In genomic region chr7:75650062-75650461, GRCh38 we compare ENCODE assay signal across 11 cellular contexts.
DNase-seq lines count a peak whose midpoint lies in the region; TF ChIP-seq lines count a peak whose summit lies in the region.
"Had no signal": no experiment of that assay in that cellular context is flagged by ENCODE, and none has a peak within 500 bp of the region (broad histone marks: within the 10 kb centered on the region; RNA-seq: fewer than 3 reads in every experiment).

No MANE protein-coding gene starts in this region.

- H3K4me3 Mint-ChIP-seq in brain (no peak overlapping the region), CD14-positive monocyte (no peak overlapping the region)
- H3K4me3 Mint-ChIP-seq in activated naive CD4-positive, alpha-beta T cell treated with anti-CD3 and anti-CD28 coated beads, Interleukin-2, amount 10 ng/mL, durations not matched to agents 7 days and 5 days, result no peak overlapping the region
- H3K4me3 Mint-ChIP-seq: activated naive CD8-positive, alpha-beta T cell treated with anti-CD3 and anti-CD28 coated beads, Interleukin-2, amount 10 ng/mL, durations not matched to agents 7 days and 5 days had no signal

- WGBS in liver, result 33% methylated on average over 7 of the region's 7 CpGs

- TF ChIP-seq CTCF in brain (conservative IDR thresholded peaks at IDR 0.05) (no peak), liver (IDR thresholded peaks at IDR 0.05; ENCODE audit: low read depth, low read length, missing input control) (peak; percentile 24), CD14-positive monocyte (IDR thresholded peaks at IDR 0.05) (no peak)

- intact Hi-C loops in CD14-positive monocyte (cut with micrococcal nuclease), result no loop called here

- H3K27ac ChIP-seq in liver (ENCODE audit: low read depth in 1 of 2, low read length in 2 of 2) (peak overlapping the region; percentile 26 to 31), substantia nigra (ENCODE audit: low read depth, low read length, poor library complexity, severe bottlenecking) (peak overlapping the region; percentile 4)
- H3K27ac ChIP-seq: GM23248 had no signal

- H3K36me3 Mint-ChIP-seq in brain (peaks cover 31% of the 10 kb centered on the region), CD14-positive monocyte (peaks cover 0 to 8% of the 10 kb centered on the region in 2 donors)
- H3K36me3 Mint-ChIP-seq in activated naive CD4-positive, alpha-beta T cell treated with anti-CD3 and anti-CD28 coated beads, Interleukin-2, amount 10 ng/mL, durations not matched to agents 7 days and 5 days, result no peaks in the 10 kb centered on the region
- H3K36me3 Mint-ChIP-seq: activated naive CD8-positive, alpha-beta T cell treated with anti-CD3 and anti-CD28 coated beads, Interleukin-2, amount 10 ng/mL, durations not matched to agents 7 days and 5 days had no signal

- CTCF ChIA-PET in activated naive CD4-positive, alpha-beta T cell treated with anti-CD3 and anti-CD28 coated beads, Interleukin-2, amount 10 ng/mL, durations not matched to agents 7 days and 5 days (lab: Charles Lee), result no interaction called here

- TF ChIP-seq RAD21 in liver (IDR thresholded peaks at IDR 0.05), result peak; percentile 53 to 73

- H3K27me3 Mint-ChIP-seq in brain (no peaks in the 10 kb centered on the region), CD14-positive monocyte (ENCODE audit: low read depth in 3 of 3) (peaks cover 0 to 4% (median 0%) of the 10 kb centered on the region in 3 donors)
- peaks cover 16% of the 10 kb centered on the region for H3K27me3 Mint-ChIP-seq in activated naive CD4-positive, alpha-beta T cell treated with anti-CD3 and anti-CD28 coated beads, Interleukin-2, amount 10 ng/mL, durations not matched to agents 7 days and 5 days
- H3K27me3 Mint-ChIP-seq: activated naive CD8-positive, alpha-beta T cell treated with anti-CD3 and anti-CD28 coated beads, Interleukin-2, amount 10 ng/mL, durations not matched to agents 7 days and 5 days had no signal

- H3K4me1 ChIP-seq in liver (ENCODE audit: control insufficient read depth in 4 of 4, insufficient read depth in 4 of 4, low read length in 3 of 4), result peaks cover 0 to 12% (median 9%) of the 10 kb centered on the region in 4 donors

- DNase-seq in M059J (ENCODE audit: low read depth) (peak; percentile 73), substantia nigra (lab: John Stamatoyannopoulos, UW) (peak in 9 of 49 donors; percentile 11 to 46 (median 17)), CD14-positive monocyte (ENCODE audit: low spot score) (no peak), NCI-H526 (lab: John Stamatoyannopoulos, UW) (no peak), hippocampal formation (lab: John Stamatoyannopoulos, UW) (no peak)
- no peak for DNase-seq in activated naive CD4-positive, alpha-beta T cell treated with anti-CD3 and anti-CD28 coated beads, Interleukin-2, amount 10 ng/mL, durations not matched to agents 7 days and 5 days
- DNase-seq: activated naive CD8-positive, alpha-beta T cell treated with anti-CD3 and anti-CD28 coated beads, Interleukin-2, amount 10 ng/mL, durations not matched to agents 7 days and 5 days; GM23248; NCI-H1436 had no signal

- H3K36me3 ChIP-seq in liver (ENCODE audit: control insufficient read depth in 4 of 4, insufficient read depth in 3 of 4, low read depth in 1 of 4, low read length in 3 of 4), result no peaks in the 10 kb centered on the region

- no peak overlapping the region for H3K9ac ChIP-seq in liver (ENCODE audit: low read depth in 1 of 2, low read length in 2 of 2)
- H3K9ac ChIP-seq: GM23248 had no signal

- H3K4me1 Mint-ChIP-seq in brain (peaks cover 19% of the 10 kb centered on the region), CD14-positive monocyte (peaks cover 4% of the 10 kb centered on the region)
- H3K4me1 Mint-ChIP-seq in activated naive CD4-positive, alpha-beta T cell treated with anti-CD3 and anti-CD28 coated beads, Interleukin-2, amount 10 ng/mL, durations not matched to agents 7 days and 5 days, result no peaks in the 10 kb centered on the region
- H3K4me1 Mint-ChIP-seq: activated naive CD8-positive, alpha-beta T cell treated with anti-CD3 and anti-CD28 coated beads, Interleukin-2, amount 10 ng/mL, durations not matched to agents 7 days and 5 days had no signal

- no peak overlapping the region for H3K4me3 ChIP-seq in liver (ENCODE audit: low read depth in 1 of 3, low read length in 3 of 3)
- H3K4me3 ChIP-seq: GM23248 had no signal

- no peaks in the 10 kb centered on the region for H3K27me3 ChIP-seq in liver (ENCODE audit: control insufficient read depth in 4 of 4, insufficient read depth in 4 of 4, low read length in 3 of 4)

- H3K27ac Mint-ChIP-seq in brain, result peak overlapping the region in 3 of 5 experiments; percentile 59 to 85 (median 75)
- peak overlapping the region in 1 of 7 donors; percentile 30 for H3K27ac Mint-ChIP-seq in CD14-positive monocyte
- no peak overlapping the region for H3K27ac Mint-ChIP-seq in activated naive CD4-positive, alpha-beta T cell treated with anti-CD3 and anti-CD28 coated beads, Interleukin-2, amount 10 ng/mL, durations not matched to agents 7 days and 5 days
- H3K27ac Mint-ChIP-seq: activated naive CD8-positive, alpha-beta T cell treated with anti-CD3 and anti-CD28 coated beads, Interleukin-2, amount 10 ng/mL, durations not matched to agents 7 days and 5 days had no signal

- peaks cover 0 to 7% (median 0%) of the 10 kb centered on the region in 5 experiments for H3K9me3 Mint-ChIP-seq in brain
- peaks cover 0 to 10% (median 5%) of the 10 kb centered on the region in 7 donors for H3K9me3 Mint-ChIP-seq in CD14-positive monocyte
- H3K9me3 Mint-ChIP-seq in activated naive CD4-positive, alpha-beta T cell treated with anti-CD3 and anti-CD28 coated beads, Interleukin-2, amount 10 ng/mL, durations not matched to agents 7 days and 5 days, result peaks cover 7% of the 10 kb centered on the region

- no peaks in the 10 kb centered on the region for H3K9me3 ChIP-seq in liver (ENCODE audit: control insufficient read depth in 4 of 4, low read length in 3 of 4)

TF ChIP-seq in liver, 16 proteins besides CTCF, POLR2A, EP300 and RAD21:
- TF ChIP-seq HNF4A (conservative IDR thresholded peaks at IDR 0.05) (peak in 1 of 2 donors; percentile 28), JUND (IDR thresholded peaks at IDR 0.05) (no peak), REST (IDR thresholded peaks at IDR 0.05) (no peak), FOXA1 (IDR thresholded peaks at IDR 0.05) (no peak)
